ENCODE assay signal across 8 cellular contexts in the genomic region with DNA sequence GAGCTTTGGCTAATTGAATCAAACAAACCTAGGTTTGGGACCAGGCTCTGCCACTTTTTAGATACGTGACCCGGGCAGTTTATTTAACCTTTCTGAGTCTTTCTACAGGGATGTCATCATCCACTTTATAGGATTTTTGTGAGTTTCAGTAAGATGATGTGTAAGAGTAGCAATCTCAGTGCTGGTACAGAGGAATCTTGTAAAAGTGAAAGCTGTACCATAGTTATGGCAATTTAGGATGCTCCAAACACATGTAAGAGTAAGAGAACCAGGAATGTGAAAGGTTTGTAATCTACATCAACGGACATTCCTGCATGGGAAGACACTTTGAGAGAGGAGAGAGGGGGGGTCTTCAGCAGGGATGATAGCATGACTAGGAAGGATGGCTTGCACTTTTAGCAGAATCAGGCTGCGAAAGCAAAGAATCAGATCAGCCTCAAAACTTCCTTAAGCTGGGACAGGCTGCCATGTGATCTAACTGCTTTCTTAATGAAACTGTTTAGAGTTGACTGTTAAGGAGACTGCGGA. TPM values are rescaled to one million over a fixed set of nuclear protein-coding genes. Genes with fewer than 3 reads are reported as not detected.
DNase-seq lines count a peak whose midpoint lies in the region; TF ChIP-seq lines count a peak whose summit lies in the region.

No MANE protein-coding gene starts in this region.

- H3K9me3 Mint-ChIP-seq in nephron progenitor cell: no peaks in the 10 kb centered on the region

- H3K27ac ChIP-seq in BLaER1 treated with 17β-estradiol and CSF1 and Interleukin-3, amounts not matched to agents 10 nM and 100 nM: peak overlapping the region; percentile 63 to 95 (median 89); a peak in 21 of 22 replicates
- peak overlapping the region; percentile 81 for H3K27ac ChIP-seq in effector memory CD4-positive, alpha-beta T cell (ENCODE audit: insufficient read depth, low read length, poor library complexity, severe bottlenecking)

- H3K4me3 Mint-ChIP-seq in nephron progenitor cell: peak overlapping the region; percentile 98

- H3K4me1 ChIP-seq in BLaER1 treated with 17β-estradiol and CSF1 and Interleukin-3, amounts not matched to agents 10 nM and 100 nM: peaks cover 18 to 44% (median 32%) of the 10 kb centered on the region in 10 experiments
- peaks cover 12% of the 10 kb centered on the region for H3K4me1 ChIP-seq in effector memory CD4-positive, alpha-beta T cell (ENCODE audit: control insufficient read depth, insufficient read depth, low read length, poor library complexity, severe bottlenecking)

- no peaks in the 10 kb centered on the region for H3K27me3 ChIP-seq in BLaER1 treated with 17β-estradiol and CSF1 and Interleukin-3, amounts not matched to agents 10 nM and 100 nM
- H3K27me3 ChIP-seq in effector memory CD4-positive, alpha-beta T cell (replicated peaks; ENCODE audit: control insufficient read depth, insufficient read depth, low read length, poor library complexity, severe bottlenecking): no peaks in the 10 kb centered on the region

- peak overlapping the region; percentile 79 to 100 (median 91) for H3K4me2 ChIP-seq in BLaER1 treated with 17β-estradiol and CSF1 and Interleukin-3, amounts not matched to agents 10 nM and 100 nM

- peak overlapping the region; percentile 99 for H3K27ac Mint-ChIP-seq in nephron progenitor cell

- H3K9me3 ChIP-seq in BLaER1 treated with 17β-estradiol and CSF1 and Interleukin-3, amounts not matched to agents 10 nM and 100 nM (replicated peaks in 1 of 11): no peaks in the 10 kb centered on the region
- H3K9me3 ChIP-seq in effector memory CD4-positive, alpha-beta T cell (ENCODE audit: control insufficient read depth, low read length): no peaks in the 10 kb centered on the region

- peak overlapping the region; percentile 63 to 95 (median 90) for H3K4me3 ChIP-seq in BLaER1 treated with 17β-estradiol and CSF1 and Interleukin-3, amounts not matched to agents 10 nM and 100 nM
- H3K4me3 ChIP-seq in LNCaP clone FGC (ENCODE audit: low read depth, low read length): peak overlapping the region; percentile 97
- peak overlapping the region; percentile 84 for H3K4me3 ChIP-seq in effector memory CD4-positive, alpha-beta T cell (ENCODE audit: insufficient read depth, low read depth, low read length, poor library complexity, severe bottlenecking)

- no peak for TF ChIP-seq CTCF in LNCaP clone FGC (IDR thresholded peaks at IDR 0.05; ENCODE audit: control insufficient read depth, extremely low read depth, insufficient read depth)
- TF ChIP-seq CTCF in nephron progenitor cell (IDR thresholded peaks at IDR 0.05): no peak

- no peak for DNase-seq in LNCaP clone FGC (ENCODE audit: low read depth)
- no peak for DNase-seq in effector memory CD4-positive, alpha-beta T cell
- DNase-seq in nephron progenitor cell: no peak
- no peak for DNase-seq in NCI-H146 (lab: John Stamatoyannopoulos, UW)
- no peak for DNase-seq in NAMALWA (ENCODE audit: low spot score)
- DNase-seq in NCI-H345 (lab: John Stamatoyannopoulos, UW): no peak
- DNase-seq in ureter (ENCODE audit: low spot score): no peak

- peaks cover 0 to 95% (median 83%) of the 10 kb centered on the region in 11 experiments; a peak in 21 of 22 replicates for H4K20me1 ChIP-seq in BLaER1 treated with 17β-estradiol and CSF1 and Interleukin-3, amounts not matched to agents 10 nM and 100 nM

- H3K27me3 Mint-ChIP-seq in nephron progenitor cell (ENCODE audit: low read depth, poor library complexity): no peaks in the 10 kb centered on the region

- H3K4me1 Mint-ChIP-seq in nephron progenitor cell: peaks cover 54% of the 10 kb centered on the region

- peaks cover 47 to 84% (median 77%) of the 10 kb centered on the region in 11 experiments for H3K36me3 ChIP-seq in BLaER1 treated with 17β-estradiol and CSF1 and Interleukin-3, amounts not matched to agents 10 nM and 100 nM
- peaks cover 29% of the 10 kb centered on the region for H3K36me3 ChIP-seq in effector memory CD4-positive, alpha-beta T cell (ENCODE audit: control insufficient read depth, insufficient read depth, low read length)

- H3K36me3 Mint-ChIP-seq in nephron progenitor cell (ENCODE audit: low read depth): peaks cover 59% of the 10 kb centered on the region

- peak overlapping the region; percentile 79 to 96 (median 90) for H3K9ac ChIP-seq in BLaER1 treated with 17β-estradiol and CSF1 and Interleukin-3, amounts not matched to agents 10 nM and 100 nM

RNA-seq across cellular contexts. Expression of a gene that starts 1.0 kb away (rescaled TPM):
- total RNA-seq in ureter: 92.1 TPM

RNA-seq across cellular contexts. Expression of a gene that starts 20.3 kb away (rescaled TPM):
- 59.4 TPM for total RNA-seq in ureter

RNA-seq across cellular contexts. Expression of a gene that starts 33.0 kb away (rescaled TPM):
- 82.4 TPM for total RNA-seq in ureter
